ENCODE assay signal across 28 cellular contexts in the genomic region with DNA sequence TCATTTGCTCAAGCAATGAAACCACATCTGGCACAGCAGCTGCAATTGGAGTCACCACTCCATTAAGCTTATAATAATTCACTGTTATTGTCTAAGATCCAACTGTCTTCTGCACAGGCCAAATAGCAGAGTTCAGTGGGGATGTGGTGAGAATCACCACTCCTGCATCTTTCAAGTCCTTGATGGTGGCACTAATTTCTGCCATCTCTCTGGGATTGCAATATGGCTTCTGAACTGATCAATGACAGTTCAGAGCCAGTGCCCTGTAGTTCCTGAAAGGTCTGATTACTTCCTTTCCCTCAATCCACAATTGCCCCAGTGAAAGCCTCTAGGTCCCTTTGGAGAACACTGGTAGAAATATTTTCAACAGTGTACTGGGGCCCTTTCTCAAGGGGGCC. TPM values are rescaled to one million over a fixed set of nuclear protein-coding genes. Genes with fewer than 3 reads are reported as not detected.
DNase-seq lines count a peak whose midpoint lies in the region; ATAC-seq, FAIRE-seq and TF ChIP-seq lines count a peak whose summit lies in the region.
"Had no signal": no experiment of that assay in that cellular context is flagged by ENCODE, and none has a peak within 500 bp of the region (broad histone marks: within the 10 kb centered on the region; RNA-seq: fewer than 3 reads in every experiment).

No MANE protein-coding gene starts in this region.

- POLR2A ChIA-PET in HepG2 (lab: Yijun Ruan, JAX) = interaction anchor here (0.6 to 7.2 kb wide), 7 partner anchors 8 to 31 kb away, joined by 3 to 118 read pairs (median 5); a partner anchor contains a TSS

- intact Hi-C loops in HepG2 (cut with micrococcal nuclease; ENCODE audit: unreplicated experiment) = no loop called here

- H3K4me1 ChIP-seq in HepG2 (ENCODE audit: insufficient read depth, low read length) (peaks cover 40% of the 10 kb centered on the region), neuronal stem cell (ENCODE audit: control insufficient read depth in 2 of 2, insufficient read depth in 1 of 2, low read depth in 1 of 2, low read length in 2 of 2) (no peaks in the 10 kb centered on the region)
- H3K4me1 ChIP-seq: BE2C, BLaER1 had no signal

- no peak overlapping the region for H4K8ac ChIP-seq in neuronal stem cell (ENCODE audit: low read depth, low read length)

- no peak overlapping the region for H3K18ac ChIP-seq in neuronal stem cell (ENCODE audit: low read length)

- peaks cover 32% of the 10 kb centered on the region for H4K20me1 ChIP-seq in HepG2 (ENCODE audit: insufficient read depth, low read length)
- H4K20me1 ChIP-seq: BLaER1 had no signal

- TF ChIP-seq POLR2A in HepG2 (IDR thresholded peaks at IDR 0.05; ENCODE audit: insufficient read depth in 1 of 2, low read depth in 2 of 2, low read length in 2 of 2) = no peak

- no peak for FAIRE-seq in HepG2 (lab: Jason Lieb, UNC)
- FAIRE-seq: A204.1, G401.6, GM12891, GM19239 had no signal

- H2AK5ac ChIP-seq in neuronal stem cell (ENCODE audit: low read depth, low read length) = no peak overlapping the region

- H3K27me3 ChIP-seq in HepG2 (ENCODE audit: control insufficient read depth in 1 of 2, insufficient read depth in 2 of 2, low read length in 2 of 2) (no peaks in the 10 kb centered on the region), neuronal stem cell (ENCODE audit: control insufficient read depth in 3 of 3, insufficient read depth in 3 of 3, low read depth in 1 of 3, low read length in 3 of 3) (peaks cover 0 to 39% (median 8%) of the 10 kb centered on the region in 3 experiments)

- no peak for TF ChIP-seq RAD21 in HepG2 (CRISPR knock-in tag; IDR thresholded peaks at IDR 0.05)

- no TSS peak for BruUV-seq in HepG2 (replicated peaks; lab: Mats Ljungman, UMichigan)

- DNase-seq in coronary artery (ENCODE audit: low spot score) (peak; percentile 21), HepG2 (ENCODE audit: low spot score) (no peak), neuronal stem cell (ENCODE audit: low spot score) (no peak), DMS53 treated with DMSO at 0.1 percent for 48 hours (lab: John Stamatoyannopoulos, UW; ENCODE audit: unreplicated experiment) (no peak)
- no peak for DNase-seq in activated naive CD4-positive, alpha-beta T cell treated with anti-CD3 and anti-CD28 coated beads, Interleukin-2, amount 50 U/mL, for 16 hours
- no peak for DNase-seq in activated effector memory CD4-positive, alpha-beta T cell treated with anti-CD3 and anti-CD28 coated beads, Interleukin-2, amount 50 U/mL, for 16 hours
- DNase-seq in stimulated activated CD8-positive, alpha-beta memory T cell treated with anti-CD3 and anti-CD28 coated beads, Interleukin-4, amount 100 ng/mL, for 48 hours = no peak
- DNase-seq: 8988T; ACHN; BE2C; C1 segment of cervical spinal cord; CD4-positive, alpha-beta memory T cell; CD4-positive, CD25-positive, alpha-beta regulatory T cell; CD8-positive, alpha-beta memory T cell; COR-L47; DMS 273 treated with DMSO at 0.1 percent for 48 hours; DMS153; DMS53; DMS79 treated with DMSO at 0.1 percent for 48 hours; GF-D8 had no signal

- H3K36me3 ChIP-seq in HepG2 (replicated peaks in 1 of 2; ENCODE audit: control insufficient read depth in 1 of 2, insufficient read depth in 2 of 2, low read length in 2 of 2) = peaks cover 0 to 13% of the 10 kb centered on the region in 2 experiments; a peak in 4 of 5 replicates
- H3K36me3 ChIP-seq in neuronal stem cell (replicated peaks in 1 of 2; ENCODE audit: control insufficient read depth in 2 of 2, insufficient read depth in 2 of 2, low read length in 2 of 2) = no peaks in the 10 kb centered on the region
- H3K36me3 ChIP-seq: BE2C, BLaER1 had no signal

- H3K14ac ChIP-seq in neuronal stem cell (ENCODE audit: low read length) = no peak overlapping the region

- TF ChIP-seq EP300 in HepG2 (IDR thresholded peaks at IDR 0.05; ENCODE audit: low read depth in 2 of 2, low read length in 2 of 2) (no peak), HepG2 (CRISPR knock-in tag; IDR thresholded peaks at IDR 0.05; ENCODE audit: borderline replicate concordance) (no peak)

- no peak overlapping the region for H2BK15ac ChIP-seq in neuronal stem cell (ENCODE audit: low read length)

- no peaks in the 10 kb centered on the region for H3K9me3 ChIP-seq in HepG2 (ENCODE audit: low read length)
- H3K9me3 ChIP-seq in neuronal stem cell (replicated peaks in 1 of 2; ENCODE audit: control insufficient read depth in 2 of 2, insufficient read depth in 1 of 2, low read depth in 1 of 2, low read length in 2 of 2) = no peaks in the 10 kb centered on the region
- H3K9me3 ChIP-seq: BE2C, BLaER1 had no signal

- no peak overlapping the region for H3K27ac ChIP-seq in coronary artery
- peak overlapping the region; percentile 59 for H3K27ac ChIP-seq in HepG2 (ENCODE audit: extremely low read length, insufficient read depth, low read length)
- no peak overlapping the region for H3K27ac ChIP-seq in neuronal stem cell (replicated peaks; ENCODE audit: low read length)
- H3K27ac ChIP-seq: BLaER1 had no signal

- H3K23ac ChIP-seq in neuronal stem cell (ENCODE audit: low read depth, low read length, poor library complexity) = no peak overlapping the region

- H3K4me2 ChIP-seq in HepG2 (ENCODE audit: low read depth, low read length) = no peak overlapping the region
- H3K4me2 ChIP-seq in neuronal stem cell (ENCODE audit: insufficient read depth, low read length, poor library complexity, severe bottlenecking) = no peak overlapping the region
- H3K4me2 ChIP-seq: BLaER1 had no signal

- peak overlapping the region; percentile 10 for H2BK120ac ChIP-seq in neuronal stem cell (ENCODE audit: low read depth, low read length)

- H2BK12ac ChIP-seq in neuronal stem cell (ENCODE audit: low read length) = no peak overlapping the region

- H2AFZ ChIP-seq in HepG2 (ENCODE audit: low read length) (no peak overlapping the region), neuronal stem cell (ENCODE audit: low read length) (no peak overlapping the region)

- CTCF ChIA-PET in HepG2 (lab: Yijun Ruan, JAX; ENCODE audit: low intra/inter-chr PET ratio, low total read pairs) = no interaction called here

- no peak overlapping the region for H3K4me3 ChIP-seq in coronary artery
- no peak overlapping the region for H3K4me3 ChIP-seq in HepG2 (replicated peaks in 1 of 3; ENCODE audit: insufficient read depth in 1 of 3, low read depth in 2 of 3, low read length in 3 of 3)
- no peak overlapping the region for H3K4me3 ChIP-seq in neuronal stem cell (ENCODE audit: low read length in 2 of 2)
- H3K4me3 ChIP-seq: BLaER1 had no signal

- H3K4ac ChIP-seq in neuronal stem cell (ENCODE audit: low read length) = no peak overlapping the region

- H3K79me2 ChIP-seq in HepG2 (ENCODE audit: insufficient read depth, low read length) = no peaks in the 10 kb centered on the region

- in situ Hi-C loops in HepG2 (cut with HindIII; ENCODE audit: extremely low pct_ligation_motif_present, low pct_unique_long_range_greater_than_20kb) = no loop called here

- H3K9ac ChIP-seq in HepG2 (ENCODE audit: insufficient read depth, low read depth, low read length) (no peak overlapping the region), neuronal stem cell (ENCODE audit: low read depth, low read length, poor library complexity) (no peak overlapping the region)
- H3K9ac ChIP-seq: BLaER1 had no signal

- no peaks in the 10 kb centered on the region for H3K79me1 ChIP-seq in neuronal stem cell (ENCODE audit: low read depth, low read length)

- H2BK5ac ChIP-seq in neuronal stem cell (ENCODE audit: low read length) = no peak overlapping the region

- H4K91ac ChIP-seq in neuronal stem cell (ENCODE audit: low read depth, low read length, poor library complexity) = no peak overlapping the region

- no peak for TF ChIP-seq CTCF in coronary artery (IDR thresholded peaks at IDR 0.05)
- no peak for TF ChIP-seq CTCF in HepG2 (CRISPR knock-in tag; IDR thresholded peaks at IDR 0.05)

- peak; percentile 20 for ATAC-seq in HepG2

RNA-seq across cellular contexts. Expression of a gene that starts 6.4 kb away (rescaled TPM):
- total RNA-seq in HepG2 (2016; rRNA removed; fragmentation: Illumina TruSeq; extraction: Trizol) = 2.8 and 5.4 TPM in 2 replicates
- total RNA-seq in HepG2 (2016; cell fraction: cytosol; rRNA removed; fragmentation: Illumina TruSeq; extraction: Trizol; ENCODE audit: low read depth) = 1.7 and 1.8 TPM in 2 replicates
- total RNA-seq in HepG2 (2016; cell fraction: insoluble cytoplasmic fraction; rRNA removed; fragmentation: Illumina TruSeq; extraction: Trizol) = 2.3 and 4.6 TPM in 2 replicates
- 2.0 and 3.0 TPM in 2 replicates for total RNA-seq in HepG2 (2016; cell fraction: membrane; rRNA removed; fragmentation: Illumina TruSeq; extraction: Trizol)
- 5.6 and 6.7 TPM in 2 replicates for total RNA-seq in HepG2 (2016; cell fraction: nucleus; rRNA removed; fragmentation: Illumina TruSeq; extraction: Trizol)
- polyA plus RNA-seq in HepG2 (2011; rRNA removed) = 885 and 989 TPM in 2 replicates
- polyA plus RNA-seq in HepG2 (2011; cell fraction: cytosol; rRNA removed) = 891 and 942 TPM in 2 replicates
- polyA plus RNA-seq in HepG2 (2011; cell fraction: nucleus; rRNA removed) = 894 and 1,114 TPM in 2 replicates
- polyA plus RNA-seq in HepG2 (2012) = 2,786 and 3,532 TPM in 2 replicates
- 2.6 and 3.7 TPM in 2 replicates for polyA plus RNA-seq in HepG2 (2016; cell fraction: cytosol; fragmentation: Illumina TruSeq; extraction: Trizol; ENCODE audit: low read depth)
- polyA plus RNA-seq in HepG2 (2016; cell fraction: insoluble cytoplasmic fraction; fragmentation: Illumina TruSeq; extraction: Trizol; ENCODE audit: low read depth) = 3.0 and 3.5 TPM in 2 replicates
- polyA plus RNA-seq in HepG2 (2016; cell fraction: membrane; fragmentation: Illumina TruSeq; extraction: Trizol; ENCODE audit: low read depth) = 3.3 and 3.5 TPM in 2 replicates
- 15.4 and 16.5 TPM in 2 replicates for polyA plus RNA-seq in HepG2 (2016; cell fraction: nucleus; fragmentation: Illumina TruSeq; extraction: Trizol; ENCODE audit: insufficient read depth, low read depth)
- 0.12 and 335 TPM in 2 replicates for polyA minus RNA-seq in HepG2 (2011; rRNA and poly(A)+ RNA removed; ENCODE audit: low replicate concordance)
- 850 and 1,063 TPM in 2 replicates for polyA minus RNA-seq in HepG2 (2011; cell fraction: cytosol; rRNA and poly(A)+ RNA removed)
- polyA minus RNA-seq in HepG2 (2011; cell fraction: nucleus; rRNA and poly(A)+ RNA removed) = 152 and 215 TPM in 2 replicates
- polyA plus RNA-seq in neuronal stem cell (2013, experiment 1 of 2) = not detected
- polyA plus RNA-seq in neuronal stem cell (2013, experiment 2 of 2) = not detected
- total RNA-seq: A673; CD4-positive, alpha-beta memory T cell; CD4-positive, CD25-positive, alpha-beta regulatory T cell; CD8-positive, alpha-beta memory T cell had no signal
- polyA plus RNA-seq: CD14-positive monocyte; CD4-positive, alpha-beta memory T cell; CD4-positive, CD25-positive, alpha-beta regulatory T cell; CD8-positive, alpha-beta memory T cell had no signal

RNA-seq across cellular contexts. Expression of a gene that starts 21.8 kb away (rescaled TPM):
- total RNA-seq in HepG2 (2016; rRNA removed; fragmentation: Illumina TruSeq; extraction: Trizol) = not detected in 2 replicates
- total RNA-seq in HepG2 (2016; cell fraction: cytosol; rRNA removed; fragmentation: Illumina TruSeq; extraction: Trizol; ENCODE audit: low read depth) = not detected in 2 replicates
- total RNA-seq in HepG2 (2016; cell fraction: insoluble cytoplasmic fraction; rRNA removed; fragmentation: Illumina TruSeq; extraction: Trizol) = not detected in 2 replicates
- total RNA-seq in HepG2 (2016; cell fraction: membrane; rRNA removed; fragmentation: Illumina TruSeq; extraction: Trizol) = not detected in 2 replicates
- not detected in 2 replicates for total RNA-seq in HepG2 (2016; cell fraction: nucleus; rRNA removed; fragmentation: Illumina TruSeq; extraction: Trizol)
- 0.92 and 2.3 TPM in 2 replicates for polyA plus RNA-seq in HepG2 (2011; rRNA removed)
- 0.56 and 1.3 TPM in 2 replicates for polyA plus RNA-seq in HepG2 (2011; cell fraction: cytosol; rRNA removed)
- polyA plus RNA-seq in HepG2 (2011; cell fraction: nucleus; rRNA removed) = 0.79 and 1.6 TPM in 2 replicates
- 1.8 and 2.3 TPM in 2 replicates for polyA plus RNA-seq in HepG2 (2012)
- polyA plus RNA-seq in HepG2 (2016; cell fraction: cytosol; fragmentation: Illumina TruSeq; extraction: Trizol; ENCODE audit: low read depth) = not detected in 2 replicates
- not detected in 2 replicates for polyA plus RNA-seq in HepG2 (2016; cell fraction: insoluble cytoplasmic fraction; fragmentation: Illumina TruSeq; extraction: Trizol; ENCODE audit: low read depth)
- polyA plus RNA-seq in HepG2 (2016; cell fraction: membrane; fragmentation: Illumina TruSeq; extraction: Trizol; ENCODE audit: low read depth) = not detected in 2 replicates
- polyA plus RNA-seq in HepG2 (2016; cell fraction: nucleus; fragmentation: Illumina TruSeq; extraction: Trizol; ENCODE audit: insufficient read depth, low read depth) = not detected in 2 replicates
- polyA minus RNA-seq in HepG2 (2011; rRNA and poly(A)+ RNA removed; ENCODE audit: low replicate concordance) = 0.34 TPM in 1 of 2 replicates, not detected in the other
- 0.35 and 0.59 TPM in 2 replicates for polyA minus RNA-seq in HepG2 (2011; cell fraction: cytosol; rRNA and poly(A)+ RNA removed)
- polyA minus RNA-seq in HepG2 (2011; cell fraction: nucleus; rRNA and poly(A)+ RNA removed) = 0.26 and 0.75 TPM in 2 replicates
- polyA plus RNA-seq in neuronal stem cell (2013, experiment 1 of 2) = 0.01 TPM
- not detected for polyA plus RNA-seq in neuronal stem cell (2013, experiment 2 of 2)
- total RNA-seq: A673; CD4-positive, alpha-beta memory T cell; CD4-positive, CD25-positive, alpha-beta regulatory T cell; CD8-positive, alpha-beta memory T cell had no signal
- polyA plus RNA-seq: AG04450; CD14-positive monocyte; CD4-positive, alpha-beta memory T cell; CD4-positive, CD25-positive, alpha-beta regulatory T cell; CD8-positive, alpha-beta memory T cell had no signal

RNA-seq across cellular contexts. Expression of a gene that starts 26.4 kb away (rescaled TPM):
- not detected in 2 replicates for total RNA-seq in HepG2 (2016; rRNA removed; fragmentation: Illumina TruSeq; extraction: Trizol)
- total RNA-seq in HepG2 (2016; cell fraction: cytosol; rRNA removed; fragmentation: Illumina TruSeq; extraction: Trizol; ENCODE audit: low read depth) = not detected in 2 replicates
- 0.04 TPM in 1 of 2 replicates, not detected in the other for total RNA-seq in HepG2 (2016; cell fraction: insoluble cytoplasmic fraction; rRNA removed; fragmentation: Illumina TruSeq; extraction: Trizol)
- total RNA-seq in HepG2 (2016; cell fraction: membrane; rRNA removed; fragmentation: Illumina TruSeq; extraction: Trizol) = not detected in 2 replicates
- total RNA-seq in HepG2 (2016; cell fraction: nucleus; rRNA removed; fragmentation: Illumina TruSeq; extraction: Trizol) = not detected in 2 replicates
- polyA plus RNA-seq in HepG2 (2011; rRNA removed) = 57.5 and 91.8 TPM in 2 replicates
- 49.1 and 87.6 TPM in 2 replicates for polyA plus RNA-seq in HepG2 (2011; cell fraction: cytosol; rRNA removed)
- polyA plus RNA-seq in HepG2 (2011; cell fraction: nucleus; rRNA removed) = 42.3 and 57.8 TPM in 2 replicates
- 261 and 275 TPM in 2 replicates for polyA plus RNA-seq in HepG2 (2012)
- polyA plus RNA-seq in HepG2 (2016; cell fraction: cytosol; fragmentation: Illumina TruSeq; extraction: Trizol; ENCODE audit: low read depth) = not detected in 2 replicates
- polyA plus RNA-seq in HepG2 (2016; cell fraction: insoluble cytoplasmic fraction; fragmentation: Illumina TruSeq; extraction: Trizol; ENCODE audit: low read depth) = 0.15 TPM in 1 of 2 replicates, not detected in the other
- not detected in 2 replicates for polyA plus RNA-seq in HepG2 (2016; cell fraction: membrane; fragmentation: Illumina TruSeq; extraction: Trizol; ENCODE audit: low read depth)
- 0.41 TPM in 1 of 2 replicates, not detected in the other for polyA plus RNA-seq in HepG2 (2016; cell fraction: nucleus; fragmentation: Illumina TruSeq; extraction: Trizol; ENCODE audit: insufficient read depth, low read depth)
- polyA minus RNA-seq in HepG2 (2011; rRNA and poly(A)+ RNA removed; ENCODE audit: low replicate concordance) = 32.4 and 48.2 TPM in 2 replicates
- polyA minus RNA-seq in HepG2 (2011; cell fraction: cytosol; rRNA and poly(A)+ RNA removed) = 28.6 and 53.0 TPM in 2 replicates
- 15.1 and 33.7 TPM in 2 replicates for polyA minus RNA-seq in HepG2 (2011; cell fraction: nucleus; rRNA and poly(A)+ RNA removed)
- 149 TPM for polyA plus RNA-seq in neuronal stem cell (2013, experiment 1 of 2)
- 151 TPM for polyA plus RNA-seq in neuronal stem cell (2013, experiment 2 of 2)
